Comparison of ENCODE assay signal across 7 cellular contexts in the genomic region with DNA sequence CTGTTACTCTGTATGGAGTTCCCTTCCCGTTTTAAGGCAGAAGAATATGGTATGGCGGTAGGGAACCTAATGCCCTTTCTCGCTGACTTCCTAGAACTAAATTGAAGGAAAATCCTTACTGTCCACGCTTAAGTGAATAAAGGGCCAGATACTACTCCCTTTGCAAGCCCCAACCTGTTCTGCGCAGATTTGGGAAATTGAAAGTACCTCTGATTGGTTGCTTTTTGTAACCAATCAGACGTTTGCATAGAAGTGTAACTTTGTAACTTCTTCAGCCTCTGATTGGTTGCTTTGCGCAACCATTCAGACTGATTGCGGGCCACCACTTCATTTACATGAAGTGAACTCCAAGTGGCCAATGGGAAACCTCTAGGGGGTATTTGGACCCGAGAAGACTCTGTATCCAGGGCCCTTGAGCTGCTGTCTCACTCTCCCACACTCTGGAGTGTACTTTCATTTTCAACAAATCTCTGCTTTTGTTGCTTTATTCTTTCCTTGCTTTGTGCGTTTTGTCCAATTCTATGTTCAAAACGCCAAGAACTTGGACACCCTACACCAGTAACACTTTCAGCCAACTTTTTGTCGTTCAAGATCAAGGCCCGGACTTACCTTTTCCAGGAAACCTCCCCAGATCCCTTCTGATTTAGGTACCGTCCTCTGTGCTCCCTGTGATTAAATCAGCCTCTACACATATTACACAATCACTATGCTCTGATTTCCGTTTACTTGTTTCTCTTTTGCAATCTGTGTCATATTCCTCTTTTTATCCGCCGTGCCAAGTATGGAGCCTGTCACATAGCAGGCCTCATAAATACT. TPM values are rescaled to one million over a fixed set of nuclear protein-coding genes. Genes with fewer than 3 reads are reported as not detected.
DNase-seq lines count a peak whose midpoint lies in the region; ATAC-seq and TF ChIP-seq lines count a peak whose summit lies in the region.

No MANE protein-coding gene starts in this region.

- H3K4me3 ChIP-seq in smooth muscle cell = peak overlapping the region; percentile 90
- H3K4me3 ChIP-seq in prostate gland = peak overlapping the region in 1 of 2 donors; percentile 65

- H3K9ac ChIP-seq in smooth muscle cell (ENCODE audit: low read depth) = no peak overlapping the region

- no peaks in the 10 kb centered on the region for H3F3A ChIP-seq in smooth muscle cell (ENCODE audit: low read depth)

- intact Hi-C loops in Right ventricle myocardium superior (cut with DNase I) (no loop called here), prostate gland (cut with DNase I) (no loop called here)

- no peak for TF ChIP-seq POLR2A in prostate gland (IDR thresholded peaks at IDR 0.05)

- no peak overlapping the region for H3K27ac ChIP-seq in smooth muscle cell (ENCODE audit: low read depth)
- no peak overlapping the region for H3K27ac ChIP-seq in prostate gland

- peak; percentile 23 for ATAC-seq in Right ventricle myocardium superior (ENCODE audit: poor library complexity)

- 92% methylated on average over 17 of the region's 17 CpGs for WGBS in smooth muscle cell (ENCODE audit: low lambda C conversion rate)
- WGBS in prostate gland = 92% methylated on average over 17 of the region's 17 CpGs

- no peaks in the 10 kb centered on the region for H3K9me3 ChIP-seq in smooth muscle cell (replicated peaks; ENCODE audit: low read depth)
- H3K9me3 ChIP-seq in prostate gland = no peaks in the 10 kb centered on the region

- DNase-seq in HuH-7 (ENCODE audit: low spot score) (peak; percentile 30), SK-N-DZ (ENCODE audit: low spot score) (peak; percentile 35), Right ventricle myocardium superior (peak; percentile 43), smooth muscle cell (lab: John Stamatoyannopoulos, UW; ENCODE audit: unreplicated experiment) (no peak), NCI-H748 (lab: John Stamatoyannopoulos, UW; ENCODE audit: unreplicated experiment) (no peak), prostate gland (ENCODE audit: low spot score) (no peak)
- no peak for DNase-seq in effector CD8-positive, alpha-beta T cell (lab: John Stamatoyannopoulos, UW)

- peak overlapping the region; percentile 91 for H3K4me2 ChIP-seq in smooth muscle cell

- H3K79me2 ChIP-seq in smooth muscle cell (ENCODE audit: low read depth) = peaks cover 39% of the 10 kb centered on the region

- H3K4me1 ChIP-seq in smooth muscle cell (ENCODE audit: low read depth) (peaks cover 19% of the 10 kb centered on the region), prostate gland (replicated peaks) (no peaks in the 10 kb centered on the region)

- H4K20me1 ChIP-seq in smooth muscle cell (ENCODE audit: low read depth) = peaks cover 31% of the 10 kb centered on the region

- peak overlapping the region; percentile 97 for H2AFZ ChIP-seq in smooth muscle cell (ENCODE audit: low read depth)

- H3K27me3 ChIP-seq in smooth muscle cell (ENCODE audit: low read depth) (peaks cover 20% of the 10 kb centered on the region), prostate gland (replicated peaks; ENCODE audit: insufficient read depth) (no peaks in the 10 kb centered on the region)

- TF ChIP-seq CTCF in smooth muscle cell (IDR thresholded peaks at IDR 0.05; ENCODE audit: borderline replicate concordance, insufficient read depth, poor library complexity, severe bottlenecking) (no peak), prostate gland (IDR thresholded peaks at IDR 0.05) (no peak)

- H3K36me3 ChIP-seq in smooth muscle cell (ENCODE audit: low read depth) (no peaks in the 10 kb centered on the region), prostate gland (no peaks in the 10 kb centered on the region)

RNA-seq across cellular contexts. Expression of gene TMEM33, which starts 1.0 kb away (rescaled TPM):
- polyA plus RNA-seq in SK-N-DZ (2014; cell fraction: cytosol; rRNA removed) = 29.0 and 36.1 TPM in 2 replicates
- polyA plus RNA-seq in SK-N-DZ (2014; cell fraction: nucleus; rRNA removed) = 8.9 and 21.1 TPM in 2 replicates
- total RNA-seq in Right ventricle myocardium superior = 19.6 TPM
- total RNA-seq in smooth muscle cell = 52.9 and 75.3 TPM in 2 replicates
- polyA plus RNA-seq in smooth muscle cell = 20.8 and 25.4 TPM in 2 replicates
- total RNA-seq in prostate gland = 10 to 100 TPM; 36.5 to 77.7 TPM

RNA-seq across cellular contexts. Expression of gene DCAF4L1, which starts 47.4 kb away (rescaled TPM):
- 0.14 and 0.37 TPM in 2 replicates for polyA plus RNA-seq in SK-N-DZ (2014; cell fraction: cytosol; rRNA removed)
- polyA plus RNA-seq in SK-N-DZ (2014; cell fraction: nucleus; rRNA removed) = 0.64 and 0.79 TPM in 2 replicates
- total RNA-seq in Right ventricle myocardium superior = 0.19 TPM
- 0.31 and 0.40 TPM in 2 replicates for total RNA-seq in smooth muscle cell
- polyA plus RNA-seq in smooth muscle cell = 0.11 and 0.13 TPM in 2 replicates
- total RNA-seq in prostate gland = 10 to 100 TPM in 1 of 2 donors, under 1 TPM in 1; 0.32 to 37.5 TPM

RNA-seq across cellular contexts. Expression of gene SLC30A9, which starts 56.1 kb away (rescaled TPM):
- 49.6 and 57.4 TPM in 2 replicates for polyA plus RNA-seq in SK-N-DZ (2014; cell fraction: cytosol; rRNA removed)
- polyA plus RNA-seq in SK-N-DZ (2014; cell fraction: nucleus; rRNA removed) = 28.3 and 36.3 TPM in 2 replicates
- total RNA-seq in Right ventricle myocardium superior = 72.2 TPM
- 72.1 and 73.1 TPM in 2 replicates for total RNA-seq in smooth muscle cell
- 37.7 and 41.3 TPM in 2 replicates for polyA plus RNA-seq in smooth muscle cell
- total RNA-seq in prostate gland = 10 to 100 TPM; 61.4 to 71.6 TPM

Comparison
In these comparisons a context has a peak if more than half of its experiments do, and no peak if none do; other contexts are left out.
1. DNase-seq: peak in HuH-7 (single experiment), SK-N-DZ (single experiment) and Right ventricle myocardium superior (single experiment); none in smooth muscle cell (single experiment), effector CD8-positive, alpha-beta T cell (single experiment), NCI-H748 (single experiment) and prostate gland (single experiment).